ENCODE assay signal across 8 cellular contexts in genomic region chr17:7177954-7178477, GRCh38. TPM values are rescaled to one million over a fixed set of nuclear protein-coding genes. Genes with fewer than 3 reads are reported as not detected.
DNase-seq lines count a peak whose midpoint lies in the region; ATAC-seq and TF ChIP-seq lines count a peak whose summit lies in the region.

No MANE protein-coding gene starts in this region.

- H3K9me3 ChIP-seq in skeletal muscle satellite cell (replicated peaks; ENCODE audit: low read length), result no peaks in the 10 kb centered on the region

- H3K4me2 ChIP-seq in skeletal muscle satellite cell (ENCODE audit: low read length), result peak overlapping the region; percentile 97

- peaks cover 2% of the 10 kb centered on the region for H3K27me3 ChIP-seq in skeletal muscle satellite cell (ENCODE audit: control insufficient read depth, insufficient read depth, low read length)

- no peak overlapping the region for H3K27ac Mint-ChIP-seq in activated naive CD4-positive, alpha-beta T cell treated with anti-CD3 and anti-CD28 coated beads for 36 hours

- intact Hi-C loops in activated naive CD4-positive, alpha-beta T cell treated with anti-CD3 and anti-CD28 coated beads for 36 hours (cut with micrococcal nuclease), result loop anchor here (1.0 kb wide), 3 partner anchors 42 to 126 kb away; no protein-coding TSS in a partner anchor

- peak; percentile 19 for DNase-seq in activated naive CD4-positive, alpha-beta T cell treated with anti-CD3 and anti-CD28 coated beads for 36 hours
- DNase-seq in activated naive CD4-positive, alpha-beta T cell treated with anti-CD3 and anti-CD28 coated beads, Interleukin-2, amount 50 U/mL, for 16 hours, result no peak
- peak; percentile 65 for DNase-seq in SW480 (ENCODE audit: low spot score)
- DNase-seq in fibroblast of villous mesenchyme (ENCODE audit: low read depth), result peak; percentile 17
- no peak for DNase-seq in MV-4-11 (lab: John Stamatoyannopoulos, UW)
- no peak for DNase-seq in medulla oblongata (ENCODE audit: extremely low spot score)

- CTCF ChIA-PET in activated naive CD4-positive, alpha-beta T cell treated with anti-CD3 and anti-CD28 coated beads for 36 hours (lab: Charles Lee), result interaction anchor here (0.6 to 2.4 kb wide), 20 partner anchors 8 to 459 kb away, joined by 3 to 18 read pairs (median 3); no protein-coding TSS in a partner anchor

- peaks cover 16% of the 10 kb centered on the region for H3K4me1 ChIP-seq in skeletal muscle satellite cell (ENCODE audit: control insufficient read depth, insufficient read depth, low read length)

- peaks cover 11% of the 10 kb centered on the region for H3K4me1 Mint-ChIP-seq in activated naive CD4-positive, alpha-beta T cell treated with anti-CD3 and anti-CD28 coated beads for 36 hours (ENCODE audit: low read depth)

- H3K36me3 ChIP-seq in skeletal muscle satellite cell (ENCODE audit: insufficient read depth, low read length), result no peaks in the 10 kb centered on the region

- TF ChIP-seq CTCF in fibroblast of villous mesenchyme (IDR thresholded peaks at IDR 0.05; ENCODE audit: insufficient read depth, low read depth, low read length), result no peak

- H3K4me3 Mint-ChIP-seq in activated naive CD4-positive, alpha-beta T cell treated with anti-CD3 and anti-CD28 coated beads for 36 hours, result peak overlapping the region; percentile 61

- H3K4me3 ChIP-seq in fibroblast of villous mesenchyme (ENCODE audit: low read depth, low read length), result peak overlapping the region; percentile 65
- H3K4me3 ChIP-seq in skeletal muscle satellite cell (ENCODE audit: low read length), result peak overlapping the region; percentile 72

- peak overlapping the region; percentile 57 for H3K9ac ChIP-seq in skeletal muscle satellite cell (ENCODE audit: low read depth, low read length)

- no peak for ATAC-seq in GM21786 (IDR thresholded peaks at IDR 0.05; ENCODE audit: unreplicated experiment)

- H3K36me3 Mint-ChIP-seq in activated naive CD4-positive, alpha-beta T cell treated with anti-CD3 and anti-CD28 coated beads for 36 hours (ENCODE audit: low read depth), result no peaks in the 10 kb centered on the region

- H3K27me3 Mint-ChIP-seq in activated naive CD4-positive, alpha-beta T cell treated with anti-CD3 and anti-CD28 coated beads for 36 hours (ENCODE audit: low read depth), result peaks cover 6% of the 10 kb centered on the region

- H3K9me3 Mint-ChIP-seq in activated naive CD4-positive, alpha-beta T cell treated with anti-CD3 and anti-CD28 coated beads for 36 hours, result no peaks in the 10 kb centered on the region

RNA-seq across cellular contexts. Expression of gene ASGR1, which starts 1.2 kb away (rescaled TPM):
- 1 to 10 TPM in 1 of 2 experiments, under 1 TPM in 1; 0.64 to 1.5 TPM for total RNA-seq in activated naive CD4-positive, alpha-beta T cell treated with anti-CD3 and anti-CD28 coated beads for 36 hours
- total RNA-seq in fibroblast of villous mesenchyme, result 0.43 and 0.64 TPM in 2 replicates
- total RNA-seq in skeletal muscle satellite cell (2012; rRNA removed), result 0.51 and 0.87 TPM in 2 replicates

RNA-seq across cellular contexts. Expression of gene DLG4, which starts 41.6 kb away (rescaled TPM):
- total RNA-seq in activated naive CD4-positive, alpha-beta T cell treated with anti-CD3 and anti-CD28 coated beads for 36 hours, result 10 to 100 TPM; 13.6 to 13.8 TPM
- 10.6 and 14.2 TPM in 2 replicates for total RNA-seq in fibroblast of villous mesenchyme
- 10.1 and 11.6 TPM in 2 replicates for total RNA-seq in skeletal muscle satellite cell (2012; rRNA removed)

RNA-seq across cellular contexts. Expression of gene ACADVL, which starts 41.7 kb away (rescaled TPM):
- 100 to 1,000 TPM; 263 to 267 TPM for total RNA-seq in activated naive CD4-positive, alpha-beta T cell treated with anti-CD3 and anti-CD28 coated beads for 36 hours
- 171 and 255 TPM in 2 replicates for total RNA-seq in fibroblast of villous mesenchyme
- total RNA-seq in skeletal muscle satellite cell (2012; rRNA removed), result 154 and 198 TPM in 2 replicates

RNA-seq across cellular contexts. Expression of gene DVL2, which starts 56.3 kb away (rescaled TPM):
- total RNA-seq in activated naive CD4-positive, alpha-beta T cell treated with anti-CD3 and anti-CD28 coated beads for 36 hours, result 10 to 100 TPM; 26.7 to 29.4 TPM
- total RNA-seq in fibroblast of villous mesenchyme, result 102 and 105 TPM in 2 replicates
- 34.5 and 67.7 TPM in 2 replicates for total RNA-seq in skeletal muscle satellite cell (2012; rRNA removed)

Comparison
In these comparisons a context has a peak if more than half of its experiments do, and no peak if none do; other contexts are left out.
1. DNase-seq: peak in activated naive CD4-positive, alpha-beta T cell treated with anti-CD3 and anti-CD28 coated beads for 36 hours (single experiment), SW480 (single experiment) and fibroblast of villous mesenchyme (single experiment); none in activated naive CD4-positive, alpha-beta T cell treated with anti-CD3 and anti-CD28 coated beads, Interleukin-2, amount 50 U/mL, for 16 hours (single experiment), MV-4-11 (single experiment) and medulla oblongata (single experiment).